24 cellular contexts compared by ENCODE assay signal in genomic region chr6:126071000-126071647, GRCh38.
"Had no signal": no experiment of that assay in that cellular context is flagged by ENCODE, and none has a peak within 500 bp of the region (broad histone marks: within the 10 kb centered on the region; RNA-seq: fewer than 3 reads in every experiment).

No MANE protein-coding gene starts in this region.

- H3K9me3 Mint-ChIP-seq: activated CD4-positive, alpha-beta memory T cell treated with anti-CD3 and anti-CD28 coated beads for 36 hours; activated T-helper 1 cell treated with anti-CD3 and anti-CD28 coated beads, Interleukin-12 subunit alpha, Interleukin-12 subunit beta, Interleukin-2, Interleukin-4 antibody, amounts not matched to agents 30 ng/mL and 10 ng/mL and 1 ng/mL, durations not matched to agents 14 hours and 24 hours and 36 hours; natural killer cell treated with Interleukin-12 subunit alpha and Interleukin-12 subunit beta and Interleukin-15 and Interleukin-18, amount 100 ng/mL, for 72 hours had no signal

- FAIRE-seq: islet of Langerhans had no signal

- H3K27ac ChIP-seq: cardiac muscle cell, lower lobe of right lung had no signal

- H3K4me1 ChIP-seq: lower lobe of right lung had no signal

- H3K4me3 ChIP-seq: cardiac muscle cell, lower lobe of right lung had no signal

- H3K9me3 ChIP-seq: lower lobe of right lung had no signal

- H3K27me3 Mint-ChIP-seq: activated CD4-positive, alpha-beta memory T cell treated with anti-CD3 and anti-CD28 coated beads for 36 hours; activated naive CD8-positive, alpha-beta T cell; natural killer cell treated with Interleukin-12 subunit alpha and Interleukin-12 subunit beta and Interleukin-15 and Interleukin-18, amount 100 ng/mL, for 72 hours had no signal

- H3K27me3 ChIP-seq: cardiac muscle cell had no signal

- H3K27ac Mint-ChIP-seq: activated CD4-positive, alpha-beta memory T cell treated with anti-CD3 and anti-CD28 coated beads for 36 hours; activated naive CD8-positive, alpha-beta T cell; activated T-helper 1 cell treated with anti-CD3 and anti-CD28 coated beads, Interleukin-12 subunit alpha, Interleukin-12 subunit beta, Interleukin-2, Interleukin-4 antibody, amounts not matched to agents 30 ng/mL and 10 ng/mL and 1 ng/mL, durations not matched to agents 14 hours and 24 hours and 36 hours; WTC11 had no signal

- H3K4me3 Mint-ChIP-seq: activated CD4-positive, alpha-beta memory T cell treated with anti-CD3 and anti-CD28 coated beads for 36 hours; activated naive CD8-positive, alpha-beta T cell; activated T-helper 1 cell treated with anti-CD3 and anti-CD28 coated beads, Interleukin-12 subunit alpha, Interleukin-12 subunit beta, Interleukin-2, Interleukin-4 antibody, amounts not matched to agents 30 ng/mL and 10 ng/mL and 1 ng/mL, durations not matched to agents 14 hours and 24 hours and 36 hours; natural killer cell treated with Interleukin-12 subunit alpha and Interleukin-12 subunit beta and Interleukin-15 and Interleukin-18, amount 100 ng/mL, for 72 hours; WTC11 had no signal

- ATAC-seq: left cardiac atrium; lower lobe of right lung; natural killer cell treated with Interleukin-12 subunit alpha and Interleukin-12 subunit beta and Interleukin-15 and Interleukin-18, amount 100 ng/mL, for 72 hours; WTC11 had no signal

- DNase-seq: activated CD4-positive, alpha-beta memory T cell treated with anti-CD3 and anti-CD28 coated beads for 36 hours; activated CD4-positive, alpha-beta T cell treated with anti-CD3 and anti-CD28 coated beads for 4 hours; activated gamma-delta T cell treated with Interleukin-2 at 50 U/mL for 16 hours; activated T-cell treated with anti-CD3 and anti-CD28 coated beads for 4 hours; dermis blood vessel endothelial cell; effector memory CD4-positive, alpha-beta T cell; foreskin melanocyte; glutamatergic neuron; hippocampal formation; left cardiac atrium; lower lobe of right lung; occipital lobe; stimulated activated CD4-positive, alpha-beta T cell treated with anti-CD3 and anti-CD28 coated beads, Interleukin-12 subunit alpha, Interleukin-12 subunit beta, amount 100 ng/mL, for 4 hours; stimulated activated CD4-positive, alpha-beta T cell treated with anti-CD3 and anti-CD28 coated beads, Interleukin-1b, Interleukin-23, amount 100 ng/mL, for 48 hours; stimulated activated CD8-positive, alpha-beta memory T cell treated with anti-CD3 and anti-CD28 coated beads, Interleukin-4, amount 100 ng/mL, for 48 hours; stimulated activated naive CD4-positive, alpha-beta T cell; T-helper 2 cell; trophoblast cell had no signal

- H3K36me3 ChIP-seq: cardiac muscle cell, lower lobe of right lung had no signal

- H3K36me3 Mint-ChIP-seq: natural killer cell treated with Interleukin-12 subunit alpha and Interleukin-12 subunit beta and Interleukin-15 and Interleukin-18, amount 100 ng/mL, for 72 hours; WTC11 had no signal
